17 cellular contexts compared by ENCODE assay signal in the genomic region with DNA sequence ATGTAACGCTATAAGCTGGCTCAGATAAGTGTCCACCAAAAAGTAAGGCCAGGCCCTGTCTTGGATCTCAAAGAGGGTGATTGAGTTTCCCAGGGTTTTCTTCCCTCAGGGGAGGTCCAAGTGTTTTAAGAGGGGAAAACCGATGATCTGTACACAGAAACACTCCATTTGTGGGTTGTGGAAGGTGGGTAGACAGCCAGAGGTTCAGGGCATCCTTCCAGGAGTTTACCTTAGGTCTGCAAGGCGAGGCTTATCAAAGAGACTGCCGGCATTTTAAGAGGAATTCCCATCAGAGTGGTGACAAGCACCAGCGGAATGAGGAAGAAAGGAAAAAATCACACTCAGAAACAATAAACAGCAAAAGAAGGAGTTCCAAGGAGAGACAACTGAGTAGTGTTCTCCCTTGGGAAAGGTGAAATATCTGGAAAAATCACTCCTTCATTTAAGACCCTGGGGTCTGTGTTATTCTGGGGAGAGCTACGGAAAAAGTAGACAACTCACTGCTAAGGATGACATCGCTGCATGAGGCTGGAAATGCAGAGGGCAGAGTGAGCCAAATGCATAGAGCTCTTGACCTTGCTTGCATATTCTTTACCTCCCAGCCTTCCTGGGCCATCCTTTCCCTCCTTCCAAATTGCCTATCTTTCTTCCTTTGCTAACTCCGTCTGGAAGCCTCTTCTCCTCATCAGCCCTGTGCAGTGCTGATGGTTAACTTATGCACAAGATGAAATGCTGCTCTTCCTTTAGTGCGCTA. TPM values are rescaled to one million over a fixed set of nuclear protein-coding genes. Genes with fewer than 3 reads are reported as not detected.
DNase-seq lines count a peak whose midpoint lies in the region; ATAC-seq and TF ChIP-seq lines count a peak whose summit lies in the region.
"Had no signal": no experiment of that assay in that cellular context is flagged by ENCODE, and none has a peak within 500 bp of the region (broad histone marks: within the 10 kb centered on the region; RNA-seq: fewer than 3 reads in every experiment).

No MANE protein-coding gene starts in this region.

- H3K4ac ChIP-seq in mesendoderm (ENCODE audit: low read depth, low read length), result no peak overlapping the region

- H3K18ac ChIP-seq in mesendoderm (ENCODE audit: low read length), result no peak overlapping the region

- TF ChIP-seq CTCF in MCF 10A (IDR thresholded peaks at IDR 0.05; ENCODE audit: unreplicated experiment), result no peak

- H3K27me3 Mint-ChIP-seq in MCF 10A (ENCODE audit: insufficient read depth, unreplicated experiment), result no peaks in the 10 kb centered on the region
- peaks cover 6% of the 10 kb centered on the region for H3K27me3 Mint-ChIP-seq in activated T-cell treated with anti-CD3 and anti-CD28 coated beads, Interleukin-2, amount 50 U/mL, for 72 hours (ENCODE audit: low read depth)

- H3K4me3 ChIP-seq in mesendoderm (ENCODE audit: low read length), result no peak overlapping the region
- H3K4me3 ChIP-seq: BLaER1 treated with 17β-estradiol and CSF1 and Interleukin-3, amounts not matched to agents 10 nM and 100 nM; spleen had no signal

- ATAC-seq in activated T-cell treated with anti-CD3 and anti-CD28 coated beads, Interleukin-2, amount 50 U/mL, for 72 hours (replicated peaks in 1 of 2), result no peak
- ATAC-seq in GM19455 (IDR thresholded peaks at IDR 0.05; ENCODE audit: unreplicated experiment), result no peak

- peak overlapping the region; percentile 2 for H3K27ac Mint-ChIP-seq in MCF 10A (ENCODE audit: low read depth, unreplicated experiment)
- H3K27ac Mint-ChIP-seq in activated T-cell treated with anti-CD3 and anti-CD28 coated beads, Interleukin-2, amount 50 U/mL, for 72 hours, result no peak overlapping the region
- H3K27ac Mint-ChIP-seq: immature natural killer cell had no signal

- peak; percentile 18 for DNase-seq in AG08396 (ENCODE audit: low spot score)
- peak; percentile 93 for DNase-seq in HT-29 (ENCODE audit: low spot score)
- DNase-seq in MCF 10A (ENCODE audit: unreplicated experiment), result no peak
- DNase-seq in mesendoderm, result peak; percentile 45
- no peak for DNase-seq in activated T-cell treated with anti-CD3 and anti-CD28 coated beads, Interleukin-2, amount 50 U/mL, for 72 hours
- DNase-seq in cerebellar cortex (ENCODE audit: low spot score), result no peak
- DNase-seq in iPS-NIHi7 (ENCODE audit: extremely low spot score), result no peak
- DNase-seq: activated CD4-positive, CD25-positive, alpha-beta regulatory T cell treated with anti-CD3 and anti-CD28 coated beads, Interleukin-2, amount 50 U/mL, for 72 hours; central memory CD4-positive, alpha-beta T cell; immature natural killer cell; NCI-H1105 treated with DMSO at 0.1 percent for 48 hours; NCI-H69; spleen had no signal

- H3K79me1 ChIP-seq in mesendoderm (ENCODE audit: low read length), result no peaks in the 10 kb centered on the region

- no peaks in the 10 kb centered on the region for H3K36me3 Mint-ChIP-seq in MCF 10A (ENCODE audit: insufficient read depth, unreplicated experiment)
- H3K36me3 Mint-ChIP-seq in activated T-cell treated with anti-CD3 and anti-CD28 coated beads, Interleukin-2, amount 50 U/mL, for 72 hours (ENCODE audit: insufficient read depth in 2 of 2), result no peaks in the 10 kb centered on the region
- H3K36me3 Mint-ChIP-seq: immature natural killer cell had no signal

- CTCF ChIA-PET in MCF 10A (lab: Yijun Ruan, JAX), result interaction anchor here (0.6 to 1.6 kb wide), 6 partner anchors 14 to 60 kb away, joined by 3 to 8 read pairs (median 4); no protein-coding TSS in a partner anchor

- BruUV-seq in MCF 10A (replicated peaks; lab: Mats Ljungman, UMichigan), result no TSS peak

- peaks cover 2% of the 10 kb centered on the region for H3K4me1 ChIP-seq in mesendoderm (ENCODE audit: control insufficient read depth, low read depth, low read length)

- no peaks in the 10 kb centered on the region for H3K36me3 ChIP-seq in mesendoderm (ENCODE audit: control insufficient read depth, insufficient read depth, low read length)
- H3K36me3 ChIP-seq: BLaER1 treated with 17β-estradiol and CSF1 and Interleukin-3, amounts not matched to agents 10 nM and 100 nM; spleen had no signal

- no peak overlapping the region for H3K27ac ChIP-seq in mesendoderm (ENCODE audit: low read depth, low read length)
- H3K27ac ChIP-seq: BLaER1 treated with 17β-estradiol and CSF1 and Interleukin-3, amounts not matched to agents 10 nM and 100 nM; spleen had no signal

- no peak overlapping the region for H4K5ac ChIP-seq in mesendoderm (ENCODE audit: low read length)

- no peaks in the 10 kb centered on the region for H3K27me3 ChIP-seq in mesendoderm (ENCODE audit: insufficient read depth, low read length, poor library complexity)
- H3K27me3 ChIP-seq: spleen had no signal

- H3K23ac ChIP-seq in mesendoderm (ENCODE audit: low read length), result no peak overlapping the region

- POLR2A ChIA-PET in MCF 10A (lab: Yijun Ruan, JAX), result interaction anchor here (0.6 to 3.4 kb wide), 12 partner anchors 7 to 247 kb away, joined by 3 to 28 read pairs (median 4); partner anchors contain the start of gene MMP7

- no peak overlapping the region for H3K56ac ChIP-seq in mesendoderm (ENCODE audit: low read length)

- no peaks in the 10 kb centered on the region for H3K79me2 ChIP-seq in mesendoderm (ENCODE audit: control insufficient read depth, insufficient read depth, low read length)

- no peak overlapping the region for H3K9ac ChIP-seq in mesendoderm (ENCODE audit: low read length)
- H3K9ac ChIP-seq: BLaER1 treated with 17β-estradiol and CSF1 and Interleukin-3, amounts not matched to agents 10 nM and 100 nM had no signal

- H3K4me2 ChIP-seq in mesendoderm (ENCODE audit: low read length), result no peak overlapping the region
- H3K4me2 ChIP-seq: BLaER1 treated with 17β-estradiol and CSF1 and Interleukin-3, amounts not matched to agents 10 nM and 100 nM had no signal

- intact Hi-C loops in MCF 10A (cut with micrococcal nuclease), result no loop called here

- H2BK5ac ChIP-seq in mesendoderm (ENCODE audit: low read length), result no peak overlapping the region

- peaks cover 31% of the 10 kb centered on the region for H3K4me1 Mint-ChIP-seq in MCF 10A (ENCODE audit: insufficient read depth, unreplicated experiment)
- no peaks in the 10 kb centered on the region for H3K4me1 Mint-ChIP-seq in activated T-cell treated with anti-CD3 and anti-CD28 coated beads, Interleukin-2, amount 50 U/mL, for 72 hours (ENCODE audit: low read depth)
- H3K4me1 Mint-ChIP-seq: neural crest cell had no signal

- H4K8ac ChIP-seq in mesendoderm (ENCODE audit: low read depth, low read length), result no peak overlapping the region

- no CpG with 5 or more reads among the region's 9 CpGs for WGBS in mesendoderm (ENCODE audit: extremely low coverage, insufficient coverage, low lambda C conversion rate)

- H2AK5ac ChIP-seq in mesendoderm (ENCODE audit: low read length), result no peak overlapping the region

- H3K9me3 Mint-ChIP-seq in MCF 10A (ENCODE audit: unreplicated experiment), result no peaks in the 10 kb centered on the region
- no peaks in the 10 kb centered on the region for H3K9me3 Mint-ChIP-seq in activated T-cell treated with anti-CD3 and anti-CD28 coated beads, Interleukin-2, amount 50 U/mL, for 72 hours
- H3K9me3 Mint-ChIP-seq: immature natural killer cell had no signal

- no peak overlapping the region for H3K4me3 Mint-ChIP-seq in MCF 10A (ENCODE audit: unreplicated experiment)
- no peak overlapping the region for H3K4me3 Mint-ChIP-seq in activated T-cell treated with anti-CD3 and anti-CD28 coated beads, Interleukin-2, amount 50 U/mL, for 72 hours
- H3K4me3 Mint-ChIP-seq: immature natural killer cell, neural crest cell had no signal

- H2BK15ac ChIP-seq in mesendoderm (replicated peaks; ENCODE audit: low read depth), result no peak overlapping the region

- no peak overlapping the region for H2BK120ac ChIP-seq in mesendoderm (ENCODE audit: low read depth, low read length)

RNA-seq across cellular contexts. Expression of gene MMP7, which starts 22.1 kb away (rescaled TPM):
- total RNA-seq in HT-29 (2014; rRNA removed; shearing (Covaris generic)), result 88.5 and 98.1 TPM in 2 replicates
- not detected in 2 replicates for total RNA-seq in MCF 10A (2022)
- polyA plus RNA-seq in mesendoderm (2013, experiment 1 of 2), result not detected
- not detected for polyA plus RNA-seq in mesendoderm (2013, experiment 2 of 2)
- not detected for total RNA-seq in activated T-cell treated with anti-CD3 and anti-CD28 coated beads, Interleukin-2, amount 50 U/mL, for 72 hours
- total RNA-seq: neural crest cell, SK-MEL-5 had no signal
- polyA plus RNA-seq: immature natural killer cell had no signal

Comparison
In these comparisons a context has a peak if more than half of its experiments do, and no peak if none do; other contexts are left out.
1. DNase-seq: peak in AG08396 (single experiment), HT-29 (single experiment) and mesendoderm (single experiment); none in MCF 10A (single experiment), activated T-cell treated with anti-CD3 and anti-CD28 coated beads, Interleukin-2, amount 50 U/mL, for 72 hours (0 of 2), cerebellar cortex (single experiment) and iPS-NIHi7 (single experiment).
2. RNA of gene MMP7, which starts 22.1 kb away (total RNA-seq): 88.5 to 98.1 TPM in HT-29; not detected in activated T-cell treated with anti-CD3 and anti-CD28 coated beads, Interleukin-2, amount 50 U/mL, for 72 hours and not detected in MCF 10A; every median in the first group is over 10 times any median in the second.